Comparison of ENCODE assay signal across 10 cellular contexts in genomic region chr6:10759884-10760329, GRCh38. TPM values are rescaled to one million over a fixed set of nuclear protein-coding genes. Genes with fewer than 3 reads are reported as not detected.
DNase-seq lines count a peak whose midpoint lies in the region; ATAC-seq, FAIRE-seq and TF ChIP-seq lines count a peak whose summit lies in the region.
"Had no signal": no experiment of that assay in that cellular context is flagged by ENCODE, and none has a peak within 500 bp of the region (broad histone marks: within the 10 kb centered on the region; RNA-seq: fewer than 3 reads in every experiment).

No MANE protein-coding gene starts in this region.

- no peak for TF ChIP-seq CTCF in AG04450 (IDR thresholded peaks at IDR 0.05; ENCODE audit: low read depth, low read length)
- no peak for TF ChIP-seq CTCF in HCT116 (IDR thresholded peaks at IDR 0.05 in 2 of 3, conservative IDR thresholded peaks at IDR 0.05 in 1 of 3; ENCODE audit: borderline replicate concordance in 1 of 3, insufficient read depth in 1 of 3, low read depth in 2 of 3, low read length in 2 of 3)
- no peak for TF ChIP-seq CTCF in astrocyte (IDR thresholded peaks at IDR 0.05; ENCODE audit: insufficient read depth, low read depth, low read length)
- no peak for TF ChIP-seq CTCF in transverse colon (IDR thresholded peaks at IDR 0.05)
- no peak for TF ChIP-seq CTCF in activated CD8-positive, alpha-beta T cell treated with anti-CD3 and anti-CD28 coated beads for 36 hours (IDR thresholded peaks at IDR 0.05)

- BruUV-seq in HCT116 (replicated peaks; lab: Mats Ljungman, UMichigan): no TSS peak

- H3K9me3 Mint-ChIP-seq in astrocyte (ENCODE audit: unreplicated experiment): no peaks in the 10 kb centered on the region
- H3K9me3 Mint-ChIP-seq in activated CD8-positive, alpha-beta T cell treated with anti-CD3 and anti-CD28 coated beads for 36 hours: no peaks in the 10 kb centered on the region

- ATAC-seq in HCT116 (peak; percentile 85), right cardiac atrium (peak; percentile 54 to 66), GM18861 (IDR thresholded peaks at IDR 0.05; ENCODE audit: unreplicated experiment) (no peak), HG03280 (IDR thresholded peaks at IDR 0.05; ENCODE audit: unreplicated experiment) (no peak)
- no peak for ATAC-seq in activated CD8-positive, alpha-beta T cell treated with anti-CD3 and anti-CD28 coated beads for 36 hours

- peaks cover 12% of the 10 kb centered on the region for H3K36me3 Mint-ChIP-seq in astrocyte (ENCODE audit: low read depth, unreplicated experiment)
- H3K36me3 Mint-ChIP-seq in activated CD8-positive, alpha-beta T cell treated with anti-CD3 and anti-CD28 coated beads for 36 hours (ENCODE audit: low read depth): peaks cover 57% of the 10 kb centered on the region

- no peaks in the 10 kb centered on the region for H3K9me2 ChIP-seq in HCT116 (ENCODE audit: insufficient read depth)

- no peak overlapping the region for H3K4me3 Mint-ChIP-seq in astrocyte (ENCODE audit: unreplicated experiment)
- no peak overlapping the region for H3K4me3 Mint-ChIP-seq in activated CD8-positive, alpha-beta T cell treated with anti-CD3 and anti-CD28 coated beads for 36 hours

- H3K27ac ChIP-seq in AG04450 (ENCODE audit: low read depth, low read length) (peak overlapping the region; percentile 67), HCT116 (ENCODE audit: low read depth, low read length) (peak overlapping the region; percentile 49), astrocyte (ENCODE audit: low read depth, low read length) (peak overlapping the region; percentile 82), right cardiac atrium (ENCODE audit: low read length) (no peak overlapping the region), transverse colon (no peak overlapping the region)

- H3K9me3 ChIP-seq in AG04450 (ENCODE audit: control insufficient read depth, insufficient read depth, low read length) (no peaks in the 10 kb centered on the region), HCT116 (ENCODE audit: control insufficient read depth in 1 of 2, insufficient read depth in 1 of 2, low read depth in 1 of 2, low read length in 2 of 2) (no peaks in the 10 kb centered on the region), astrocyte (ENCODE audit: insufficient read depth, low read depth, low read length) (no peaks in the 10 kb centered on the region), right cardiac atrium (ENCODE audit: control insufficient read depth, low read length) (no peaks in the 10 kb centered on the region), transverse colon (no peaks in the 10 kb centered on the region)
- H3K9me3 ChIP-seq: mucosa of descending colon had no signal

- H3K27me3 ChIP-seq in AG04450 (ENCODE audit: control insufficient read depth, insufficient read depth, low read length) (no peaks in the 10 kb centered on the region), HCT116 (ENCODE audit: insufficient read depth, low read length) (no peaks in the 10 kb centered on the region), astrocyte (ENCODE audit: insufficient read depth, low read length) (no peaks in the 10 kb centered on the region), right cardiac atrium (ENCODE audit: control insufficient read depth, insufficient read depth) (no peaks in the 10 kb centered on the region), transverse colon (no peaks in the 10 kb centered on the region)

- H3K4me3 ChIP-seq in AG04450 (ENCODE audit: low read depth, low read length): no peak overlapping the region
- H3K4me3 ChIP-seq in HCT116 (replicated peaks in 1 of 2; ENCODE audit: low read depth in 1 of 2, low read length in 2 of 2): peak overlapping the region in 1 of 2 experiments; percentile 36; a peak in 2 of 4 replicates
- peak overlapping the region; percentile 7 for H3K4me3 ChIP-seq in astrocyte (ENCODE audit: insufficient read depth, low read depth, low read length)
- H3K4me3 ChIP-seq in right cardiac atrium (ENCODE audit: low read length): no peak overlapping the region
- no peak overlapping the region for H3K4me3 ChIP-seq in transverse colon
- H3K4me3 ChIP-seq: mucosa of descending colon had no signal

- peak overlapping the region; percentile 66 for H3K27ac Mint-ChIP-seq in astrocyte (ENCODE audit: unreplicated experiment)
- no peak overlapping the region for H3K27ac Mint-ChIP-seq in activated CD8-positive, alpha-beta T cell treated with anti-CD3 and anti-CD28 coated beads for 36 hours

- H3K4me2 ChIP-seq in HCT116 (ENCODE audit: low read length) (peak overlapping the region; percentile 60), astrocyte (ENCODE audit: low read length) (peak overlapping the region; percentile 45)

- TF ChIP-seq EP300 in transverse colon (IDR thresholded peaks at IDR 0.05; ENCODE audit: low read depth): no peak

- no peak overlapping the region for H2AFZ ChIP-seq in HCT116 (ENCODE audit: low read depth, low read length, poor library complexity, severe bottlenecking)
- no peak overlapping the region for H2AFZ ChIP-seq in astrocyte (ENCODE audit: low read depth, low read length)

- TF ChIP-seq POLR2A in HCT116 (IDR thresholded peaks at IDR 0.05; ENCODE audit: borderline replicate concordance, extremely low read depth, insufficient read depth, insufficient read length): no peak
- TF ChIP-seq POLR2A in transverse colon (IDR thresholded peaks at IDR 0.05): no peak

- POLR2A ChIA-PET in AG04450 (lab: Yijun Ruan, JAX): interaction anchor here (0.5 to 1.0 kb wide), 2 partner anchors 37 to 41 kb away, joined by 4 read pairs; partner anchors contain the start of gene TMEM14C
- POLR2A ChIA-PET in HCT116 (lab: Charles Lee): interaction anchor here (1.2 kb wide), 1 partner anchor 13 kb away, joined by 3 read pairs; no protein-coding TSS in a partner anchor
- POLR2A ChIA-PET in activated CD8-positive, alpha-beta T cell treated with anti-CD3 and anti-CD28 coated beads for 36 hours (lab: Charles Lee): interaction anchor here (1.9 kb wide), 1 partner anchor 12 kb away, joined by 4 read pairs; the partner anchor contains the start of gene TMEM14B

- TF ChIP-seq RAD21 in HCT116 (IDR thresholded peaks at IDR 0.05; ENCODE audit: low read depth): no peak

- in situ Hi-C loops in transverse colon (cut with MboI; ENCODE audit: low pct_ligation_motif_present in 1 of 4, low pct_unique_long_range_greater_than_20kb in 1 of 4, low sequenced_read_pairs in 3 of 4): no loop called here

- WGBS in right cardiac atrium: 55% methylated on average over 6 of the region's 6 CpGs
- 53 to 75% methylated on average over 3 to 6 of the region's 6 CpGs for WGBS in transverse colon (ENCODE audit: low coverage in 1 of 2), 2 donors

- H3K27me3 Mint-ChIP-seq in astrocyte (ENCODE audit: low read depth, unreplicated experiment): no peaks in the 10 kb centered on the region
- H3K27me3 Mint-ChIP-seq in activated CD8-positive, alpha-beta T cell treated with anti-CD3 and anti-CD28 coated beads for 36 hours: no peaks in the 10 kb centered on the region

- H3K9ac ChIP-seq in HCT116 (ENCODE audit: low read length) (peak overlapping the region; percentile 37), astrocyte (ENCODE audit: low read length) (peak overlapping the region; percentile 42)

- H3K36me3 ChIP-seq in HCT116 (ENCODE audit: control insufficient read depth in 1 of 2, insufficient read depth in 2 of 2, low read length in 2 of 2) (peaks cover 7 to 13% of the 10 kb centered on the region in 2 experiments; a peak in 2 of 4 replicates), astrocyte (ENCODE audit: insufficient read depth, low read length) (peaks cover 10% of the 10 kb centered on the region), transverse colon (peaks cover 0 to 17% (median 8%) of the 10 kb centered on the region in 4 donors)

- intact Hi-C loops in HCT116 (cut with micrococcal nuclease) (no loop called here), right cardiac atrium (cut with DNase I) (no loop called here), transverse colon (cut with DNase I; ENCODE audit: low total_unique reads) (no loop called here)
- intact Hi-C loops in activated CD8-positive, alpha-beta T cell treated with anti-CD3 and anti-CD28 coated beads for 36 hours (cut with micrococcal nuclease): no loop called here

- H4K20me1 ChIP-seq in HCT116 (ENCODE audit: insufficient read depth): peaks cover 9% of the 10 kb centered on the region; the same call in 1 of the 2 replicates
- H4K20me1 ChIP-seq in astrocyte (ENCODE audit: insufficient read depth, low read length): no peaks in the 10 kb centered on the region

- no peak for FAIRE-seq in astrocyte (lab: Jason Lieb, UNC)
- FAIRE-seq: TTC549 had no signal

- H3K4me1 Mint-ChIP-seq in astrocyte (ENCODE audit: low read depth, unreplicated experiment): peaks cover 13% of the 10 kb centered on the region
- H3K4me1 Mint-ChIP-seq in activated CD8-positive, alpha-beta T cell treated with anti-CD3 and anti-CD28 coated beads for 36 hours (ENCODE audit: low read depth): peaks cover 27% of the 10 kb centered on the region

- H3K79me2 ChIP-seq in HCT116 (ENCODE audit: insufficient read depth, low read length) (peaks cover 28% of the 10 kb centered on the region), astrocyte (ENCODE audit: insufficient read depth, low read length) (peaks cover 13% of the 10 kb centered on the region)

- DNase-seq in AG04450 (ENCODE audit: low read depth, low spot score) (peak; percentile 33), HCT116 (ENCODE audit: low read depth, low spot score) (peak; percentile 78), astrocyte (ENCODE audit: low read depth) (peak; percentile 94), right cardiac atrium (peak in 1 of 3 donors; percentile 33), transverse colon (no peak)
- DNase-seq in activated CD8-positive, alpha-beta T cell treated with anti-CD3 and anti-CD28 coated beads for 36 hours: no peak
- DNase-seq: mucosa of descending colon had no signal

- RAD21 ChIA-PET in HCT116 (lab: Charles Lee; ENCODE audit: low non-redundant PET in 1 of 2, low total read pairs in 2 of 2, uncharacterized antibody in 2 of 2, unreplicated experiment in 2 of 2): interaction anchor here in 1 of 2 experiments (0.9 kb wide), 1 partner anchor 37 kb away, joined by 3 read pairs; the partner anchor contains the start of gene TMEM14C

- H3K4me1 ChIP-seq in HCT116 (ENCODE audit: control insufficient read depth in 1 of 2, insufficient read depth in 2 of 2, low read length in 2 of 2) (peaks cover 25 to 46% of the 10 kb centered on the region in 2 experiments), astrocyte (ENCODE audit: insufficient read depth, low read length) (peaks cover 23% of the 10 kb centered on the region), right cardiac atrium (ENCODE audit: control insufficient read depth, insufficient read depth, low read length) (peaks cover 3% of the 10 kb centered on the region), transverse colon (no peaks in the 10 kb centered on the region)

- CTCF ChIA-PET in AG04450 (lab: Charles Lee) (interaction anchor here (0.7 to 2.0 kb wide), 13 partner anchors 9 to 1652 kb away, joined by 3 to 15 read pairs (median 4); partner anchors contain the start of gene TMEM14B), HCT116 (lab: Charles Lee) (interaction anchor here (0.8 to 1.1 kb wide), 3 partner anchors 13 to 254 kb away, joined by 3 to 4 read pairs (median 3); partner anchors contain the start of gene TMEM14B)
- CTCF ChIA-PET in activated CD8-positive, alpha-beta T cell treated with anti-CD3 and anti-CD28 coated beads for 36 hours (lab: Charles Lee): interaction anchor here (0.6 to 1.6 kb wide), 5 partner anchors 12 to 278 kb away, joined by 3 to 4 read pairs (median 3); no protein-coding TSS in a partner anchor

RNA-seq across cellular contexts. Expression of gene TMEM14B, which starts 12.3 kb away (rescaled TPM):
- polyA plus RNA-seq in AG04450 (2011; rRNA removed) (104 and 148 TPM in 2 replicates), right cardiac atrium (141 TPM)
- 30.5 and 34.9 TPM in 2 replicates for polyA minus RNA-seq in AG04450 (2011; rRNA and poly(A)+ RNA removed)
- total RNA-seq in HCT116 (2021; ENCODE audit: unreplicated experiment) (83.6 TPM), astrocyte (52.2 and 52.8 TPM in 2 replicates), right cardiac atrium (100 to 1,000 TPM in 2 of 4 donors, 10 to 100 TPM in 2; 92.6 to 113 (median 105) TPM), transverse colon (10 to 100 TPM; 16.5 to 57.9 (median 48.7) TPM)
- 43.5 and 62.6 TPM in 2 replicates for polyA plus RNA-seq in HCT116 (2012)
- total RNA-seq in activated CD8-positive, alpha-beta T cell treated with anti-CD3 and anti-CD28 coated beads for 36 hours: 10 to 100 TPM; 92.1 to 94.2 TPM

RNA-seq across cellular contexts. Expression of gene TMEM14C, which starts 37.0 kb away (rescaled TPM):
- polyA plus RNA-seq in AG04450 (2011; rRNA removed) (284 and 385 TPM in 2 replicates), right cardiac atrium (174 TPM)
- polyA minus RNA-seq in AG04450 (2011; rRNA and poly(A)+ RNA removed): 91.9 and 92.2 TPM in 2 replicates
- total RNA-seq in HCT116 (2021; ENCODE audit: unreplicated experiment) (84.7 TPM), astrocyte (128 and 134 TPM in 2 replicates), right cardiac atrium (100 to 1,000 TPM; 102 to 119 (median 109) TPM), transverse colon (100 to 1,000 TPM in 1 of 4 donors, 10 to 100 TPM in 2, 1 to 10 TPM in 1; 9.7 to 125 (median 60.0) TPM)
- 67.1 and 78.2 TPM in 2 replicates for polyA plus RNA-seq in HCT116 (2012)
- total RNA-seq in activated CD8-positive, alpha-beta T cell treated with anti-CD3 and anti-CD28 coated beads for 36 hours: 10 to 100 TPM; 60.1 to 62.0 TPM

Comparison
In these comparisons a context has a peak if more than half of its experiments do, and no peak if none do; other contexts are left out.
1. DNase-seq: peak in AG04450 (single experiment), HCT116 (single experiment) and astrocyte (single experiment); none in transverse colon (single experiment) and activated CD8-positive, alpha-beta T cell treated with anti-CD3 and anti-CD28 coated beads for 36 hours (single experiment).
2. H3K27ac ChIP-seq: peak in AG04450 (single experiment), HCT116 (single experiment) and astrocyte (single experiment); none in right cardiac atrium (single experiment) and transverse colon (0 of 4).
3. ATAC-seq: peak in HCT116 (single experiment) and right cardiac atrium (2 of 2); none in GM18861 (single experiment), activated CD8-positive, alpha-beta T cell treated with anti-CD3 and anti-CD28 coated beads for 36 hours (single experiment) and HG03280 (single experiment).